ENCODE assay signal across 18 cellular contexts in the genomic region with DNA sequence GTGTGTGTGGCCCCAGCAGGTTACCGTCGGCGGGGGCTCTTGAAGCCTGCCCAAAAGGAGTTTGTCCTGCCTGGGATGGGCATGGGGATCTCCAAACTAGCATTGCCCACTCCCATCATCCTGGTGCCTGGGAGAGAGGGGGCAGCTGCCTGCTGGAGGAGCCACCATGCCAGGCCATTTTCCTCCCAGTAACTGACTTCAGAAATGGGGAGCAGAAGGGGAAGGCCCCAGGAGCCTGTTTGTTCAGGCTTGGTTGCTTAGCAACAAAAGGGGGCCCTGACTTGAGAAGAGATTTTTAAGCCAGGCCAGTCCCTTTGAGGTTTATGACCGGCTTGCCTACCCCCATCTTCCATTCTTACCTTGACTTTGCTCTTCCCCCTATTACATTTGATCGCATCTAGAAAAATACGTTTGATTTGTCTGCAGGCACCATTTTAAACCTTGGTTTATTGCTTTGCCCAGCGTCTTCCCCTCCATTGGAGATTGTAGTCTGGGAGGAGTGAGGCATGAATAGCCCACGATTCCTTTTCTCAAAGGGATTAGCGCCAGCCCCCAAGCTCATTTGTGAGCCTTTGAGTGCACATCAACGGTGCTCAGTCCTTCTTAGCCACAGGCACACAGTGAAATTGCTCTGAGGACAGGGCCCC.
DNase-seq lines count a peak whose midpoint lies in the region; ATAC-seq and TF ChIP-seq lines count a peak whose summit lies in the region.
"Had no signal": no experiment of that assay in that cellular context is flagged by ENCODE, and none has a peak within 500 bp of the region (broad histone marks: within the 10 kb centered on the region; RNA-seq: fewer than 3 reads in every experiment).

No MANE protein-coding gene starts in this region.

- no peaks in the 10 kb centered on the region for H3K27me3 ChIP-seq in BLaER1
- no peaks in the 10 kb centered on the region for H3K27me3 ChIP-seq in H7 (ENCODE audit: control insufficient read depth, insufficient read depth, low read length)
- no peaks in the 10 kb centered on the region for H3K27me3 ChIP-seq in iPS-18a (ENCODE audit: control insufficient read depth, insufficient read depth, low read length)
- H3K27me3 ChIP-seq in CD4-positive, alpha-beta memory T cell (ENCODE audit: insufficient read depth, low read length) = no peaks in the 10 kb centered on the region

- POLR2A ChIA-PET in OCI-LY7 (lab: Charles Lee) = interaction anchor here (0.5 to 1.1 kb wide), 2 partner anchors 41 to 267 kb away, joined by 3 read pairs; no protein-coding TSS in a partner anchor
- POLR2A ChIA-PET in CD4-positive, alpha-beta memory T cell (lab: Charles Lee; ENCODE audit: partially characterized antibody) = no interaction called here

- H3K4me3 Mint-ChIP-seq in CD4-positive, alpha-beta memory T cell = no peak overlapping the region
- H3K4me3 Mint-ChIP-seq: stimulated activated naive CD8-positive, alpha-beta T cell treated with anti-CD3 and anti-CD28 coated beads, Interleukin-15, amount 100 ng/mL, for 72 hours had no signal

- 0 out of 2 replicates have a peak overlapping the region, but pooled peaks have one; percentile 14 for H3K4me3 ChIP-seq in BLaER1
- H3K4me3 ChIP-seq in H7 (ENCODE audit: insufficient read depth, low read depth, low read length) = no peak overlapping the region
- no peak overlapping the region for H3K4me3 ChIP-seq in OCI-LY7 (ENCODE audit: low read depth, low read length, poor library complexity, severe bottlenecking)
- peak overlapping the region; percentile 0 for H3K4me3 ChIP-seq in iPS-18a (ENCODE audit: low read length)
- H3K4me3 ChIP-seq in CD4-positive, alpha-beta memory T cell (ENCODE audit: low read length in 2 of 2) = no peak overlapping the region
- H3K4me3 ChIP-seq: psoas muscle had no signal

- intact Hi-C loops in OCI-LY7 (cut with micrococcal nuclease; ENCODE audit: unreplicated experiment) = no loop called here
- intact Hi-C loops in CD4-positive, alpha-beta memory T cell (cut with micrococcal nuclease) = no loop called here

- no peak overlapping the region for H2AFZ ChIP-seq in OCI-LY7 (ENCODE audit: low read length)

- H3K27me3 Mint-ChIP-seq in CD4-positive, alpha-beta memory T cell = no peaks in the 10 kb centered on the region
- H3K27me3 Mint-ChIP-seq: stimulated activated naive CD8-positive, alpha-beta T cell treated with anti-CD3 and anti-CD28 coated beads, Interleukin-15, amount 100 ng/mL, for 72 hours had no signal

- H3K27ac Mint-ChIP-seq in CD4-positive, alpha-beta memory T cell = no peak overlapping the region
- H3K27ac Mint-ChIP-seq: stimulated activated naive CD8-positive, alpha-beta T cell treated with anti-CD3 and anti-CD28 coated beads, Interleukin-15, amount 100 ng/mL, for 72 hours had no signal

- peaks cover 100% of the 10 kb centered on the region for H3K4me1 ChIP-seq in BLaER1
- peaks cover 94% of the 10 kb centered on the region for H3K4me1 ChIP-seq in OCI-LY7 (ENCODE audit: insufficient read depth, low read length, poor library complexity, severe bottlenecking)
- H3K4me1 ChIP-seq in iPS-18a (ENCODE audit: control insufficient read depth, low read depth, low read length) = peaks cover 47% of the 10 kb centered on the region
- H3K4me1 ChIP-seq in CD4-positive, alpha-beta memory T cell (ENCODE audit: insufficient read depth, low read length) = peaks cover 12% of the 10 kb centered on the region

- H4K20me1 ChIP-seq in BLaER1 (no peaks in the 10 kb centered on the region), OCI-LY7 (ENCODE audit: insufficient read depth, low read length) (no peaks in the 10 kb centered on the region)

- peaks cover 4 to 11% of the 10 kb centered on the region in 2 donors for H3K36me3 Mint-ChIP-seq in CD4-positive, alpha-beta memory T cell

- H3K4me1 Mint-ChIP-seq in CD4-positive, alpha-beta memory T cell = peaks cover 14 to 35% (median 23%) of the 10 kb centered on the region in 4 donors

- peak; percentile 59 for DNase-seq in H7
- no peak for DNase-seq in OCI-LY7 (ENCODE audit: low spot score)
- DNase-seq in HT-29 (ENCODE audit: low spot score) = no peak
- DNase-seq in CD4-positive, alpha-beta memory T cell = no peak
- DNase-seq: activated CD4-positive, alpha-beta T cell treated with anti-CD3 and anti-CD28 coated beads for 1 hour; activated CD8-positive, alpha-beta memory T cell treated with anti-CD3 and anti-CD28 coated beads, Interleukin-2, amount 50 U/mL, for 48 hours; activated naive CD4-positive, alpha-beta T cell; GF-D8; hippocampal formation; MM.1S; NCI-H2081; psoas muscle; SIG-M5; stimulated activated naive CD8-positive, alpha-beta T cell treated with anti-CD3 and anti-CD28 coated beads, Interleukin-15, amount 100 ng/mL, for 72 hours had no signal

- ATAC-seq in GM21529 (IDR thresholded peaks at IDR 0.05; ENCODE audit: unreplicated experiment) = no peak
- no peak for ATAC-seq in GM21423 (IDR thresholded peaks at IDR 0.05; ENCODE audit: unreplicated experiment)
- ATAC-seq: psoas muscle; stimulated activated naive CD8-positive, alpha-beta T cell treated with anti-CD3 and anti-CD28 coated beads, Interleukin-15, amount 100 ng/mL, for 72 hours had no signal

- H3K9me3 Mint-ChIP-seq in CD4-positive, alpha-beta memory T cell = no peaks in the 10 kb centered on the region
- H3K9me3 Mint-ChIP-seq: stimulated activated naive CD8-positive, alpha-beta T cell treated with anti-CD3 and anti-CD28 coated beads, Interleukin-15, amount 100 ng/mL, for 72 hours had no signal

- H3K79me2 ChIP-seq in OCI-LY7 (ENCODE audit: insufficient read depth, low read depth, low read length) = no peaks in the 10 kb centered on the region

- TF ChIP-seq CTCF in OCI-LY7 (conservative IDR thresholded peaks at IDR 0.05; ENCODE audit: low read length) = no peak

- H3K27ac ChIP-seq in BLaER1 = peak overlapping the region; percentile 93
- H3K27ac ChIP-seq in OCI-LY7 (ENCODE audit: low read depth, low read length, poor library complexity, severe bottlenecking) = no peak overlapping the region
- peak overlapping the region; percentile 54 for H3K27ac ChIP-seq in iPS-18a (ENCODE audit: low read length)
- H3K27ac ChIP-seq in CD4-positive, alpha-beta memory T cell (ENCODE audit: low read depth, low read length) = no peak overlapping the region
- H3K27ac ChIP-seq: psoas muscle had no signal

- H3K9ac ChIP-seq in BLaER1 (peak overlapping the region; percentile 66), iPS-18a (ENCODE audit: low read length) (no peak overlapping the region)

- no peaks in the 10 kb centered on the region for H3K9me2 ChIP-seq in OCI-LY7 (ENCODE audit: insufficient read depth, low read length)

- H3K4me2 ChIP-seq in BLaER1 (peak overlapping the region; percentile 81), OCI-LY7 (ENCODE audit: low read length) (peak overlapping the region; percentile 5; the same call in 1 of the 2 replicates)

- H3K36me3 ChIP-seq in BLaER1 = peaks cover 49% of the 10 kb centered on the region
- H3K36me3 ChIP-seq in H7 (replicated peaks; ENCODE audit: control insufficient read depth, insufficient read depth, low read length) = no peaks in the 10 kb centered on the region
- H3K36me3 ChIP-seq in OCI-LY7 (ENCODE audit: insufficient read depth, low read length) = peaks cover 8% of the 10 kb centered on the region; the same call in 1 of the 2 replicates
- no peaks in the 10 kb centered on the region for H3K36me3 ChIP-seq in iPS-18a (ENCODE audit: control insufficient read depth, low read depth, low read length)
- no peaks in the 10 kb centered on the region for H3K36me3 ChIP-seq in CD4-positive, alpha-beta memory T cell (ENCODE audit: insufficient read depth, low read length)

- BruUV-seq in OCI-LY7 (replicated peaks; lab: Mats Ljungman, UMichigan) = no TSS peak

- no peaks in the 10 kb centered on the region for H3K9me3 ChIP-seq in BLaER1
- no peaks in the 10 kb centered on the region for H3K9me3 ChIP-seq in OCI-LY7 (ENCODE audit: low read length)
- H3K9me3 ChIP-seq in iPS-18a (ENCODE audit: control insufficient read depth, low read depth, low read length) = no peaks in the 10 kb centered on the region
- H3K9me3 ChIP-seq in CD4-positive, alpha-beta memory T cell (ENCODE audit: control insufficient read depth in 1 of 2, low read length in 2 of 2) = no peaks in the 10 kb centered on the region
- H3K9me3 ChIP-seq: psoas muscle had no signal

- CTCF ChIA-PET in OCI-LY7 (lab: Charles Lee; ENCODE audit: unreplicated experiment) = no interaction called here
- CTCF ChIA-PET in CD4-positive, alpha-beta memory T cell (lab: Charles Lee; ENCODE audit: partially characterized antibody) = no interaction called here

Comparison
In these comparisons a context has a peak if more than half of its experiments do, and no peak if none do; other contexts are left out.
1. H3K27ac ChIP-seq: peak in BLaER1 (single experiment) and iPS-18a (single experiment); none in OCI-LY7 (single experiment) and CD4-positive, alpha-beta memory T cell (single experiment).
2. H3K4me3 ChIP-seq: peak in BLaER1 (single experiment) and iPS-18a (single experiment); none in H7 (single experiment), OCI-LY7 (single experiment) and CD4-positive, alpha-beta memory T cell (0 of 2).